30 cellular contexts compared by ENCODE assay signal in the genomic region with DNA sequence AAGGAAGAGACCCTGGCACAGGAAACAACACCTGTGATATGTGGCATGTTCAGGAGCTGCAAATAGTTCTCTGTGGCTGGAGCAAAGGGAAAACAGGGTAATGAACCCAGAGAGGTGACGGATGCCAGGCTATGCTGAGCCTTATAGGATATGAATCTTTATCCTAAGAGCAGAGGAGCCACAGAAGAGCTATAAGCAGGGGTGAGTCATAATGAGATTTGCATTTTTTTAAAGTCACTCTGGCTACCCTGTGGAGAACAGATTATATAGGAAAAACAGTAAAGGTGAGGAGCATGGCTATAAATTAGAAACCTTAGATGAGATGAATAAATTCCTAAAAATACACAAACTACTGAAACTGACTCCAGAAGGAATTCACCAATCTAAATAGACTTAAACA. TPM values are rescaled to one million over a fixed set of nuclear protein-coding genes. Genes with fewer than 3 reads are reported as not detected.
"Had no signal": no experiment of that assay in that cellular context is flagged by ENCODE, and none has a peak within 500 bp of the region (broad histone marks: within the 10 kb centered on the region; RNA-seq: fewer than 3 reads in every experiment).

No MANE protein-coding gene starts in this region.

- H3K9me3 Mint-ChIP-seq: central memory CD8-positive, alpha-beta T cell had no signal

- H3K27me3 Mint-ChIP-seq: activated CD4-positive, alpha-beta memory T cell treated with anti-CD3 and anti-CD28 coated beads for 36 hours; naive B cell; stimulated activated naive CD8-positive, alpha-beta T cell treated with anti-CD3 and anti-CD28 coated beads, Interleukin-15, amount 100 ng/mL, for 72 hours had no signal

- H3K36me3 Mint-ChIP-seq: stimulated activated effector memory CD8-positive, alpha-beta T cell treated with anti-CD3 and anti-CD28 coated beads, Interleukin-12 subunit alpha, Interleukin-12 subunit beta, amount 100 ng/mL, for 72 hours had no signal

- H3K27me3 ChIP-seq: breast epithelium, neutrophil, right lobe of liver, tibial artery had no signal

- H3K4me3 ChIP-seq: breast epithelium, right lobe of liver, tibial artery had no signal

- DNase-seq: activated CD4-positive, alpha-beta memory T cell treated with anti-CD3 and anti-CD28 coated beads for 36 hours; activated CD4-positive, alpha-beta T cell treated with anti-CD3 and anti-CD28 coated beads for 48 hours; activated CD8-positive, alpha-beta memory T cell treated with anti-CD3 and anti-CD28 coated beads, Interleukin-2, amount 50 U/mL, for 4 hours; activated effector memory CD4-positive, alpha-beta T cell treated with anti-CD3 and anti-CD28 coated beads, Interleukin-2, amount 50 U/mL, for 16 hours; activated T-cell treated with anti-CD3 and anti-CD28 coated beads, Interleukin-2, amount 50 U/mL, for 1 hour; effector memory CD4-positive, alpha-beta T cell; foreskin fibroblast; hippocampal formation; left cardiac atrium; mammary epithelial cell; naive B cell; nephron progenitor cell; right lobe of liver; stimulated activated CD4-positive, alpha-beta T cell treated with anti-CD3 and anti-CD28 coated beads, Interleukin-4, amount 100 ng/mL, for 1 hour; stimulated activated naive CD8-positive, alpha-beta T cell treated with anti-CD3 and anti-CD28 coated beads, Interleukin-15, amount 100 ng/mL, for 72 hours; tibial artery; WERI-Rb-1 had no signal

- H3K27ac ChIP-seq: breast epithelium, neutrophil, right lobe of liver, tibial artery, WERI-Rb-1 had no signal

- H3K27ac Mint-ChIP-seq: activated CD4-positive, alpha-beta memory T cell treated with anti-CD3 and anti-CD28 coated beads for 36 hours; activated T-helper 1 cell treated with anti-CD3 and anti-CD28 coated beads, Interleukin-12 subunit alpha, Interleukin-12 subunit beta, Interleukin-2, Interleukin-4 antibody, amounts not matched to agents 30 ng/mL and 10 ng/mL and 1 ng/mL, durations not matched to agents 14 hours and 24 hours and 36 hours; mesothelial cell of epicardium; naive B cell; nephron progenitor cell; stimulated activated effector memory CD8-positive, alpha-beta T cell treated with anti-CD3 and anti-CD28 coated beads, Interleukin-12 subunit alpha, Interleukin-12 subunit beta, amount 100 ng/mL, for 72 hours; stimulated activated naive CD8-positive, alpha-beta T cell treated with anti-CD3 and anti-CD28 coated beads, Interleukin-15, amount 100 ng/mL, for 72 hours had no signal

- H3K4me1 Mint-ChIP-seq: central memory CD8-positive, alpha-beta T cell; naive B cell had no signal

- H3K4me3 Mint-ChIP-seq: activated CD4-positive, alpha-beta memory T cell treated with anti-CD3 and anti-CD28 coated beads for 36 hours; activated T-helper 1 cell treated with anti-CD3 and anti-CD28 coated beads, Interleukin-12 subunit alpha, Interleukin-12 subunit beta, Interleukin-2, Interleukin-4 antibody, amounts not matched to agents 30 ng/mL and 10 ng/mL and 1 ng/mL, durations not matched to agents 14 hours and 24 hours and 36 hours; central memory CD8-positive, alpha-beta T cell; mesothelial cell of epicardium; naive B cell; nephron progenitor cell; stimulated activated effector memory CD8-positive, alpha-beta T cell treated with anti-CD3 and anti-CD28 coated beads, Interleukin-12 subunit alpha, Interleukin-12 subunit beta, amount 100 ng/mL, for 72 hours; stimulated activated naive CD8-positive, alpha-beta T cell treated with anti-CD3 and anti-CD28 coated beads, Interleukin-15, amount 100 ng/mL, for 72 hours had no signal

RNA-seq across cellular contexts. Expression of a gene that starts 12.8 kb away (rescaled TPM):
- total RNA-seq: activated CD4-positive, alpha-beta memory T cell treated with anti-CD3 and anti-CD28 coated beads for 36 hours; activated CD8-positive, alpha-beta memory T cell treated with anti-CD3 and anti-CD28 coated beads for 36 hours; activated naive CD4-positive, alpha-beta T cell treated with anti-CD3 and anti-CD28 coated beads, Interleukin-2, amount 50 U/mL, for 72 hours; activated T-helper 1 cell treated with anti-CD3 and anti-CD28 coated beads, Interleukin-12 subunit alpha, Interleukin-12 subunit beta, Interleukin-2, Interleukin-4 antibody, amounts not matched to agents 30 ng/mL and 10 ng/mL and 1 ng/mL, durations not matched to agents 14 hours and 24 hours and 36 hours; breast epithelium; mesothelial cell of epicardium; osteocyte; skeletal muscle tissue; T-helper 1 cell treated with Interleukin-12 subunit alpha and Interleukin-12 subunit beta and Interleukin-4 antibody, amounts not matched to agents 30 ng/mL and 1 ng/mL, for 36 hours had no signal

RNA-seq across cellular contexts. Expression of a gene that starts 24.0 kb away (rescaled TPM):
- total RNA-seq: activated CD4-positive, alpha-beta memory T cell treated with anti-CD3 and anti-CD28 coated beads for 36 hours; mammary epithelial cell; osteocyte had no signal

RNA-seq across cellular contexts. Expression of a gene that starts 39.4 kb away (rescaled TPM):
- total RNA-seq: activated CD4-positive, alpha-beta memory T cell treated with anti-CD3 and anti-CD28 coated beads for 36 hours; activated CD8-positive, alpha-beta memory T cell treated with anti-CD3 and anti-CD28 coated beads for 36 hours; activated naive CD4-positive, alpha-beta T cell treated with anti-CD3 and anti-CD28 coated beads, Interleukin-2, amount 50 U/mL, for 72 hours; activated T-helper 1 cell treated with anti-CD3 and anti-CD28 coated beads, Interleukin-12 subunit alpha, Interleukin-12 subunit beta, Interleukin-2, Interleukin-4 antibody, amounts not matched to agents 30 ng/mL and 10 ng/mL and 1 ng/mL, durations not matched to agents 14 hours and 24 hours and 36 hours; dermis microvascular lymphatic vessel endothelial cell; left cardiac atrium; osteocyte; posterior vena cava; skeletal muscle tissue; T-helper 1 cell treated with Interleukin-12 subunit alpha and Interleukin-12 subunit beta and Interleukin-4 antibody, amounts not matched to agents 30 ng/mL and 1 ng/mL, for 36 hours had no signal
